Comparison of ENCODE assay signal across 10 cellular contexts in genomic region chr10:44946201-44946600, GRCh38. TPM values are rescaled to one million over a fixed set of nuclear protein-coding genes. Genes with fewer than 3 reads are reported as not detected.
A peak's percentile ranks its signal among the peaks of the same experiment; 100 is the strongest.
DNase-seq lines count a peak whose midpoint lies in the region; ATAC-seq and TF ChIP-seq lines count a peak whose summit lies in the region.
"Had no signal": no experiment of that assay in that cellular context is flagged by ENCODE, and none has a peak within 500 bp of the region (broad histone marks: within the 10 kb centered on the region; RNA-seq: fewer than 3 reads in every experiment).

No MANE protein-coding gene starts in this region.

- H3K9me3 ChIP-seq in RWPE2 (ENCODE audit: severe bottlenecking) (no peaks in the 10 kb centered on the region), psoas muscle (no peaks in the 10 kb centered on the region)

- intact Hi-C loops in psoas muscle (cut with DNase I), result no loop called here

- H3K4me1 ChIP-seq in RWPE2 (ENCODE audit: insufficient read depth, poor library complexity, severe bottlenecking), result no peaks in the 10 kb centered on the region
- peaks cover 12% of the 10 kb centered on the region for H3K4me1 ChIP-seq in psoas muscle

- H3K4me3 ChIP-seq in RWPE2 (ENCODE audit: severe bottlenecking), result no peak overlapping the region
- H3K4me3 ChIP-seq in psoas muscle, result no peak overlapping the region
- no peak overlapping the region for H3K4me3 ChIP-seq in foreskin fibroblast (ENCODE audit: low read depth in 1 of 2, low read length in 2 of 2)
- H3K4me3 ChIP-seq: esophagus muscularis mucosa had no signal

- 26 to 40% (median 26%) methylated on average over 2 of the region's 2 CpGs for WGBS in psoas muscle, 3 donors

- ATAC-seq in GM19043 (IDR thresholded peaks at IDR 0.05; ENCODE audit: low read depth, unreplicated experiment) (peak; percentile 40), HG02884 (IDR thresholded peaks at IDR 0.05; ENCODE audit: unreplicated experiment) (peak; percentile 49), RWPE2 (ENCODE audit: low read depth) (peak; percentile 44), psoas muscle (peak in 3 of 4 donors; percentile 33 to 50 (median 44))

- no peaks in the 10 kb centered on the region for H3K27me3 ChIP-seq in RWPE2 (ENCODE audit: insufficient read depth, poor library complexity, severe bottlenecking)
- H3K27me3 ChIP-seq in psoas muscle (ENCODE audit: insufficient read depth in 3 of 3, low read length in 2 of 3), result no peaks in the 10 kb centered on the region
- H3K27me3 ChIP-seq: esophagus muscularis mucosa had no signal

- H3K27ac ChIP-seq in RWPE2 (ENCODE audit: poor library complexity, severe bottlenecking) (no peak overlapping the region), psoas muscle (no peak overlapping the region)
- H3K27ac ChIP-seq: esophagus muscularis mucosa, KMS-11 had no signal

- no peak for TF ChIP-seq CTCF in RWPE2 (IDR thresholded peaks at IDR 0.05; ENCODE audit: poor library complexity, severe bottlenecking)
- TF ChIP-seq CTCF in psoas muscle (IDR thresholded peaks at IDR 0.05), result no peak
- no peak for TF ChIP-seq CTCF in foreskin fibroblast (IDR thresholded peaks at IDR 0.05; ENCODE audit: low read depth, low read length)

- DNase-seq in RWPE2 (ENCODE audit: low spot score) (no peak), psoas muscle (no peak), NCI-H1436 treated with DMSO at 0.1 percent for 48 hours (lab: John Stamatoyannopoulos, UW) (no peak), HT-29 (ENCODE audit: low spot score) (no peak), foreskin fibroblast (no peak)
- DNase-seq: naive B cell had no signal

- no peaks in the 10 kb centered on the region for H3K36me3 ChIP-seq in RWPE2 (ENCODE audit: low read depth)
- H3K36me3 ChIP-seq in psoas muscle (ENCODE audit: insufficient read depth in 1 of 2, low read depth in 1 of 2), result no peaks in the 10 kb centered on the region
- H3K36me3 ChIP-seq: esophagus muscularis mucosa had no signal

RNA-seq across cellular contexts. Expression of gene RASSF4, which starts 13.4 kb away (rescaled TPM):
- total RNA-seq in psoas muscle, result 10 to 100 TPM; 15.2 to 44.0 (median 30.5) TPM
- 10 to 100 TPM; 11.1 to 18.9 (median 17.0) TPM for polyA plus RNA-seq in psoas muscle
- total RNA-seq in HT-29 (2014; rRNA removed; shearing (Covaris generic)), result 1.2 and 2.7 TPM in 2 replicates

RNA-seq across cellular contexts. Expression of gene DEPP1, which starts 32.4 kb away (rescaled TPM):
- 10 to 100 TPM; 28.2 to 37.4 (median 36.8) TPM for total RNA-seq in psoas muscle
- 100 to 1,000 TPM in 1 of 3 donors, 10 to 100 TPM in 2; 53.6 to 102 (median 79.3) TPM for polyA plus RNA-seq in psoas muscle
- total RNA-seq in HT-29 (2014; rRNA removed; shearing (Covaris generic)), result 67.2 and 68.3 TPM in 2 replicates

RNA-seq across cellular contexts. Expression of gene TMEM72, which starts 35.1 kb away (rescaled TPM):
- total RNA-seq in psoas muscle, result not detected
- not detected for polyA plus RNA-seq in psoas muscle
- total RNA-seq in HT-29 (2014; rRNA removed; shearing (Covaris generic)), result not detected in 2 replicates
- total RNA-seq: esophagus muscularis mucosa had no signal

RNA-seq across cellular contexts. Expression of gene ZNF22, which starts 54.5 kb away (rescaled TPM):
- total RNA-seq in psoas muscle, result 10 to 100 TPM; 11.2 to 15.9 (median 14.3) TPM
- 10 to 100 TPM in 1 of 3 donors, 1 to 10 TPM in 2; 5.9 to 12.8 (median 8.1) TPM for polyA plus RNA-seq in psoas muscle
- total RNA-seq in HT-29 (2014; rRNA removed; shearing (Covaris generic)), result 8.1 and 11.7 TPM in 2 replicates
